ENCODE assay signal across 8 cellular contexts in the genomic region with DNA sequence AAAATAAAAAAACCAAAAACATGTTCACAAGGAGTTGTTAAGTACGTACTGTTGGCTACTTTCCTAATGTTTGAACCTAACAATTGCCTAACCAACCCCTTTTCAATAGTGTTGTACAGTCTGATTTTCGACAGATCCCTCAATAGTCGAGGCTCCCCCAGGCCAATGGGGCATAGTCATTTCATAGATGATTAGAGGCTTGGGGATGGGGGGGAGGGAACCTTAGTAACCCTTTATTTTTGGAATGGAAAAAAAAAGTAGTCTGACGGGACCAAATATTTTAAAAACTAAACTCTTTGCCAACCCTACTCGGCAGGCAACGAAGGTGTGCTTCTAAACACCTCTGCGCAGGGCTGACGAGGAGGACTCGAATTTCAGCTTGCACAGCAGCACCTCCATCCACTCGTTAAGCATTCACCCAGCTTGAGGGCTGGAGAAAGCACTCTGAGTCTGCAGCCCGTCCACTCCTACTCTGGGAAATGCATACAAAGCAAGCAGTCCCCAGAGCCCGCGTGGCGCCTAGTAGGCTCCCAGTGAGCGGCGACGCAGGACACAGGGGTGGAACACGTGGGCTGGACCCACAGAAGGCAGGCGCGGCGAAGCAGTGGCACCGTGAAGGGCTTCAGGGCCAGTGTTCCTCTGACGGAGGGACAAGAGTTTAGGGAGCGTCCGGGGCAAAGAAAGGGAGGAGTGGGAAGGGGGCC. TPM values are rescaled to one million over a fixed set of nuclear protein-coding genes. Genes with fewer than 3 reads are reported as not detected.
DNase-seq lines count a peak whose midpoint lies in the region; ATAC-seq and TF ChIP-seq lines count a peak whose summit lies in the region.

No MANE protein-coding gene starts in this region.

- H3K9me3 Mint-ChIP-seq in activated CD8-positive, alpha-beta T cell treated with anti-CD3 and anti-CD28 coated beads for 36 hours, result no peaks in the 10 kb centered on the region
- no peaks in the 10 kb centered on the region for H3K9me3 Mint-ChIP-seq in endothelial cell (ENCODE audit: unreplicated experiment)
- H3K9me3 Mint-ChIP-seq in mesothelial cell of epicardium, result peaks cover 3% of the 10 kb centered on the region

- peak overlapping the region; percentile 95 for H3K4me3 Mint-ChIP-seq in activated CD8-positive, alpha-beta T cell treated with anti-CD3 and anti-CD28 coated beads for 36 hours
- H3K4me3 Mint-ChIP-seq in endothelial cell (ENCODE audit: unreplicated experiment) (peak overlapping the region; percentile 95), mesothelial cell of epicardium (peak overlapping the region; percentile 98)

- intact Hi-C loops in activated CD8-positive, alpha-beta T cell treated with anti-CD3 and anti-CD28 coated beads for 36 hours (cut with micrococcal nuclease), result no loop called here

- peak overlapping the region; percentile 93 for H3K27ac Mint-ChIP-seq in activated CD8-positive, alpha-beta T cell treated with anti-CD3 and anti-CD28 coated beads for 36 hours
- H3K27ac Mint-ChIP-seq in endothelial cell (ENCODE audit: unreplicated experiment) (no peak overlapping the region), mesothelial cell of epicardium (peak overlapping the region; percentile 97)

- no peaks in the 10 kb centered on the region for H3K27me3 Mint-ChIP-seq in activated CD8-positive, alpha-beta T cell treated with anti-CD3 and anti-CD28 coated beads for 36 hours
- H3K27me3 Mint-ChIP-seq in endothelial cell (ENCODE audit: unreplicated experiment), result no peaks in the 10 kb centered on the region
- no peaks in the 10 kb centered on the region for H3K27me3 Mint-ChIP-seq in mesothelial cell of epicardium (ENCODE audit: low read depth)

- peak; percentile 24 to 50 for DNase-seq in AML-193 (lab: John Stamatoyannopoulos, UW)
- peak; percentile 35 for DNase-seq in NCI-H2196 treated with DMSO at 0.1 percent for 48 hours (lab: John Stamatoyannopoulos, UW; ENCODE audit: unreplicated experiment)
- peak; percentile 65 for DNase-seq in activated CD8-positive, alpha-beta T cell treated with anti-CD3 and anti-CD28 coated beads for 36 hours
- DNase-seq in endothelial cell (ENCODE audit: low spot score), result peak; percentile 37
- DNase-seq in mesothelial cell of epicardium (ENCODE audit: low spot score in 2 of 2, unreplicated experiment in 2 of 2), result peak; percentile 33 to 61
- peak; percentile 34 to 38 for DNase-seq in stimulated activated CD8-positive, alpha-beta memory T cell treated with anti-CD3 and anti-CD28 coated beads, Interleukin-2, amount 100 ng/mL, for 48 hours (ENCODE audit: low read depth in 2 of 2)

- CTCF ChIA-PET in activated CD8-positive, alpha-beta T cell treated with anti-CD3 and anti-CD28 coated beads for 36 hours (lab: Charles Lee), result no interaction called here

- H3K4me1 Mint-ChIP-seq in activated CD8-positive, alpha-beta T cell treated with anti-CD3 and anti-CD28 coated beads for 36 hours (ENCODE audit: low read depth), result peaks cover 20% of the 10 kb centered on the region
- peaks cover 7% of the 10 kb centered on the region for H3K4me1 Mint-ChIP-seq in endothelial cell (ENCODE audit: unreplicated experiment)
- H3K4me1 Mint-ChIP-seq in mesothelial cell of epicardium, result peaks cover 9% of the 10 kb centered on the region

- ATAC-seq in GM19025 (IDR thresholded peaks at IDR 0.05; ENCODE audit: low read depth, unreplicated experiment) (peak; percentile 16), HG03159 (IDR thresholded peaks at IDR 0.05; ENCODE audit: unreplicated experiment) (peak; percentile 32)
- ATAC-seq in activated CD8-positive, alpha-beta T cell treated with anti-CD3 and anti-CD28 coated beads for 36 hours, result peak; percentile 38

- POLR2A ChIA-PET in activated CD8-positive, alpha-beta T cell treated with anti-CD3 and anti-CD28 coated beads for 36 hours (lab: Charles Lee), result interaction anchor here (1.0 to 3.0 kb wide), 2 partner anchors 11 to 12 kb away, joined by 3 to 13 read pairs; a partner anchor contains a TSS

- no peak for TF ChIP-seq CTCF in activated CD8-positive, alpha-beta T cell treated with anti-CD3 and anti-CD28 coated beads for 36 hours (IDR thresholded peaks at IDR 0.05)
- TF ChIP-seq CTCF in endothelial cell (IDR thresholded peaks at IDR 0.05; ENCODE audit: unreplicated experiment), result no peak
- TF ChIP-seq CTCF in mesothelial cell of epicardium (IDR thresholded peaks at IDR 0.05; ENCODE audit: unreplicated experiment), result no peak

- peaks cover 26% of the 10 kb centered on the region for H3K36me3 Mint-ChIP-seq in activated CD8-positive, alpha-beta T cell treated with anti-CD3 and anti-CD28 coated beads for 36 hours (ENCODE audit: low read depth)
- H3K36me3 Mint-ChIP-seq in endothelial cell (ENCODE audit: low read depth, unreplicated experiment) (no peaks in the 10 kb centered on the region), mesothelial cell of epicardium (no peaks in the 10 kb centered on the region)

RNA-seq across cellular contexts. Expression of a gene that starts 0.9 kb away (rescaled TPM):
- 10 to 100 TPM; 31.5 to 36.5 TPM for total RNA-seq in activated CD8-positive, alpha-beta T cell treated with anti-CD3 and anti-CD28 coated beads for 36 hours
- total RNA-seq in endothelial cell (ENCODE audit: unreplicated experiment), result 14.4 TPM
- total RNA-seq in mesothelial cell of epicardium, result 15.5 to 20.0 TPM (median 16.9 TPM) in 3 replicates

RNA-seq across cellular contexts. Expression of a gene that starts 10.8 kb away (rescaled TPM):
- 10 to 100 TPM; 21.7 to 22.5 TPM for total RNA-seq in activated CD8-positive, alpha-beta T cell treated with anti-CD3 and anti-CD28 coated beads for 36 hours
- total RNA-seq in endothelial cell (ENCODE audit: unreplicated experiment), result 18.3 TPM
- total RNA-seq in mesothelial cell of epicardium, result 25.3 to 28.5 TPM (median 26.3 TPM) in 3 replicates

Comparison
In these comparisons a context has a peak if more than half of its experiments do, and no peak if none do; other contexts are left out.
1. Peak in every context shown above with its lines: DNase-seq and ATAC-seq.